ENCODE assay signal across 1 cellular context in the genomic region with DNA sequence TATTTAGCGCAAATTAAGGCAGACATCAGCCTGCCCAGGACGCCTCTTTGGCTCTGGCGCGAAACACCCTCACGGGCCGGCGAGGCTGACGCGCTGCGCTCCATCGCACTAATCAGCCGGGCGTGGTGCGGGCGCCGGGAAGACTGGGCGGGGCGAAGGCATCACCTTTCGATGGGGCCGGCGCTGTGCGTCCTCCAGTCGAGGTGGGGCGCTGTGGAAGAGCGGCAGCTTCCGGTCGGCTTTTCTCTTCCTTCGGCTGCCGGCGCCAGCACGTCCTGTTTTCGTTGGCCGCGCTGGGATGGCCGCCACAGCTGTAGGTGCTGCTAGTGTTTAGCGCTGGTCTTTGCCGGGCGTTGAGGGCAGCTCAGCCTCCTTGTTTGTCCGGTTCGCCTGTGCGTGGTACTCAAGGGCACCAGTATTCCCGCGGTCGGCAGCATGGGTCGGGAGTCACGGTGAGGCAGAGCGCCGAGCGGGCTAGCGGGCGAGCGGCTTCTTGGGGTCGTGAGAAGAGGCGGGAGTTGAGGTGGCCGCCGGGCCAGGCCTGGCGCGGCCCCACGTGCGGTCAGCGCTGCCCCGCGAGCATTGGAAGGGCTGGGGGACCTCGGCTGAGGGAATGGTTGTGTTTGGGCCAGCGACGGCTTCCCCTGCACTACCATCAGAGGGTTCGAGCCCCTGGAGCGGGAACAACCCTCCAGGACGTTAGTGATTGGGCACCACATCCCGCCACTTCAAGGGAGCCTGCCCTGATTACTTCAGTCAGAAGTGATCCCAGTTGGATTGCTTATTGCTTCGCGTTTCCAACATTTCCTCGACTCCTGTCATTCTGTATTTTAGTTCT.
A peak's percentile ranks its signal among the peaks of the same experiment; 100 is the strongest.
TF ChIP-seq lines count a peak whose summit lies in the region.

A gene with protein sequence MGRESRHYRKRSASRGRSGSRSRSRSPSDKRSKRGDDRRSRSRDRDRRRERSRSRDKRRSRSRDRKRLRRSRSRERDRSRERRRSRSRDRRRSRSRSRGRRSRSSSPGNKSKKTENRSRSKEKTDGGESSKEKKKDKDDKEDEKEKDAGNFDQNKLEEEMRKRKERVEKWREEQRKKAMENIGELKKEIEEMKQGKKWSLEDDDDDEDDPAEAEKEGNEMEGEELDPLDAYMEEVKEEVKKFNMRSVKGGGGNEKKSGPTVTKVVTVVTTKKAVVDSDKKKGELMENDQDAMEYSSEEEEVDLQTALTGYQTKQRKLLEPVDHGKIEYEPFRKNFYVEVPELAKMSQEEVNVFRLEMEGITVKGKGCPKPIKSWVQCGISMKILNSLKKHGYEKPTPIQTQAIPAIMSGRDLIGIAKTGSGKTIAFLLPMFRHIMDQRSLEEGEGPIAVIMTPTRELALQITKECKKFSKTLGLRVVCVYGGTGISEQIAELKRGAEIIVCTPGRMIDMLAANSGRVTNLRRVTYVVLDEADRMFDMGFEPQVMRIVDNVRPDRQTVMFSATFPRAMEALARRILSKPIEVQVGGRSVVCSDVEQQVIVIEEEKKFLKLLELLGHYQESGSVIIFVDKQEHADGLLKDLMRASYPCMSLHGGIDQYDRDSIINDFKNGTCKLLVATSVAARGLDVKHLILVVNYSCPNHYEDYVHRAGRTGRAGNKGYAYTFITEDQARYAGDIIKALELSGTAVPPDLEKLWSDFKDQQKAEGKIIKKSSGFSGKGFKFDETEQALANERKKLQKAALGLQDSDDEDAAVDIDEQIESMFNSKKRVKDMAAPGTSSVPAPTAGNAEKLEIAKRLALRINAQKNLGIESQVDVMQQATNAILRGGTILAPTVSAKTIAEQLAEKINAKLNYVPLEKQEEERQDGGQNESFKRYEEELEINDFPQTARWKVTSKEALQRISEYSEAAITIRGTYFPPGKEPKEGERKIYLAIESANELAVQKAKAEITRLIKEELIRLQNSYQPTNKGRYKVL (plus strand): TSS at position 276 of the 838 bp plus-strand sequence. CDS start 160 bp downstream, at position 436.

TF ChIP-seq in GM23338, 12 proteins besides CTCF, POLR2A, EP300 and RAD21:
- TF ChIP-seq ZNF331 (CRISPR knock-in tag; IDR thresholded peaks at IDR 0.05; ENCODE audit: low read depth) (no peak), JUNB (IDR thresholded peaks at IDR 0.05; ENCODE audit: unreplicated experiment) (no peak), NANOG (IDR thresholded peaks at IDR 0.05; ENCODE audit: borderline replicate concordance) (no peak), POLR2AphosphoS5 (IDR thresholded peaks at IDR 0.05; ENCODE audit: low read depth) (peak; percentile 98), ZNF114 (CRISPR knock-in tag; IDR thresholded peaks at IDR 0.05) (no peak), CREB1 (CRISPR knock-in tag; IDR thresholded peaks at IDR 0.05; ENCODE audit: low read depth) (peak; percentile 66), STAT1 (IDR thresholded peaks at IDR 0.05; ENCODE audit: unreplicated experiment) (no peak), EZH2 (IDR thresholded peaks at IDR 0.05; ENCODE audit: low read depth, unreplicated experiment) (no peak), EZH2phosphoT487 (IDR thresholded peaks at IDR 0.05; ENCODE audit: unreplicated experiment) (no peak)
- TF ChIP-seq, protein P1, sequence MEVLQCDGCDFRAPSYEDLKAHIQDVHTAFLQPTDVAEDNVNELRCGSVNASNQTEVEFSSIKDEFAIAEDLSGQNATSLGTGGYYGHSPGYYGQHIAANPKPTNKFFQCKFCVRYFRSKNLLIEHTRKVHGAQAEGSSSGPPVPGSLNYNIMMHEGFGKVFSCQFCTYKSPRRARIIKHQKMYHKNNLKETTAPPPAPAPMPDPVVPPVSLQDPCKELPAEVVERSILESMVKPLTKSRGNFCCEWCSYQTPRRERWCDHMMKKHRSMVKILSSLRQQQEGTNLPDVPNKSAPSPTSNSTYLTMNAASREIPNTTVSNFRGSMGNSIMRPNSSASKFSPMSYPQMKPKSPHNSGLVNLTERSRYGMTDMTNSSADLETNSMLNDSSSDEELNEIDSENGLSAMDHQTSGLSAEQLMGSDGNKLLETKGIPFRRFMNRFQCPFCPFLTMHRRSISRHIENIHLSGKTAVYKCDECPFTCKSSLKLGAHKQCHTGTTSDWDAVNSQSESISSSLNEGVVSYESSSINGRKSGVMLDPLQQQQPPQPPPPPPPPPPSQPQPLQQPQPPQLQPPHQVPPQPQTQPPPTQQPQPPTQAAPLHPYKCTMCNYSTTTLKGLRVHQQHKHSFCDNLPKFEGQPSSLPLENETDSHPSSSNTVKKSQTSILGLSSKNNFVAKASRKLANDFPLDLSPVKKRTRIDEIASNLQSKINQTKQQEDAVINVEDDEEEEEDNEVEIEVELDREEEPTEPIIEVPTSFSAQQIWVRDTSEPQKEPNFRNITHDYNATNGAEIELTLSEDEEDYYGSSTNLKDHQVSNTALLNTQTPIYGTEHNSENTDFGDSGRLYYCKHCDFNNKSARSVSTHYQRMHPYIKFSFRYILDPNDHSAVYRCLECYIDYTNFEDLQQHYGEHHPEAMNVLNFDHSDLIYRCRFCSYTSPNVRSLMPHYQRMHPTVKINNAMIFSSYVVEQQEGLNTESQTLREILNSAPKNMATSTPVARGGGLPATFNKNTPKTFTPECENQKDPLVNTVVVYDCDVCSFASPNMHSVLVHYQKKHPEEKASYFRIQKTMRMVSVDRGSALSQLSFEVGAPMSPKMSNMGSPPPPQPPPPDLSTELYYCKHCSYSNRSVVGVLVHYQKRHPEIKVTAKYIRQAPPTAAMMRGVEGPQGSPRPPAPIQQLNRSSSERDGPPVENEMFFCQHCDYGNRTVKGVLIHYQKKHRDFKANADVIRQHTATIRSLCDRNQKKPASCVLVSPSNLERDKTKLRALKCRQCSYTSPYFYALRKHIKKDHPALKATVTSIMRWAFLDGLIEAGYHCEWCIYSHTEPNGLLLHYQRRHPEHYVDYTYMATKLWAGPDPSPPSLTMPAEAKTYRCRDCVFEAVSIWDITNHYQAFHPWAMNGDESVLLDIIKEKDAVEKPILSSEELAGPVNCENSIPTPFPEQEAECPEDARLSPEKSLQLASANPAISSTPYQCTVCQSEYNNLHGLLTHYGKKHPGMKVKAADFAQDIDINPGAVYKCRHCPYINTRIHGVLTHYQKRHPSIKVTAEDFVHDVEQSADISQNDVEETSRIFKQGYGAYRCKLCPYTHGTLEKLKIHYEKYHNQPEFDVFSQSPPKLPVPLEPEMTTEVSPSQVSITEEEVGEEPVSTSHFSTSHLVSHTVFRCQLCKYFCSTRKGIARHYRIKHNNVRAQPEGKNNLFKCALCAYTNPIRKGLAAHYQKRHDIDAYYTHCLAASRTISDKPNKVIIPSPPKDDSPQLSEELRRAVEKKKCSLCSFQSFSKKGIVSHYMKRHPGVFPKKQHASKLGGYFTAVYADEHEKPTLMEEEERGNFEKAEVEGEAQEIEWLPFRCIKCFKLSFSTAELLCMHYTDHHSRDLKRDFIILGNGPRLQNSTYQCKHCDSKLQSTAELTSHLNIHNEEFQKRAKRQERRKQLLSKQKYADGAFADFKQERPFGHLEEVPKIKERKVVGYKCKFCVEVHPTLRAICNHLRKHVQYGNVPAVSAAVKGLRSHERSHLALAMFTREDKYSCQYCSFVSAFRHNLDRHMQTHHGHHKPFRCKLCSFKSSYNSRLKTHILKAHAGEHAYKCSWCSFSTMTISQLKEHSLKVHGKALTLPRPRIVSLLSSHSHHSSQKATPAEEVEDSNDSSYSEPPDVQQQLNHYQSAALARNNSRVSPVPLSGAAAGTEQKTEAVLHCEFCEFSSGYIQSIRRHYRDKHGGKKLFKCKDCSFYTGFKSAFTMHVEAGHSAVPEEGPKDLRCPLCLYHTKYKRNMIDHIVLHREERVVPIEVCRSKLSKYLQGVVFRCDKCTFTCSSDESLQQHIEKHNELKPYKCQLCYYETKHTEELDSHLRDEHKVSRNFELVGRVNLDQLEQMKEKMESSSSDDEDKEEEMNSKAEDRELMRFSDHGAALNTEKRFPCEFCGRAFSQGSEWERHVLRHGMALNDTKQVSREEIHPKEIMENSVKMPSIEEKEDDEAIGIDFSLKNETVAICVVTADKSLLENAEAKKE (CRISPR knock-in tag; IDR thresholded peaks at IDR 0.05) = no peak
- TF ChIP-seq, protein P2, sequence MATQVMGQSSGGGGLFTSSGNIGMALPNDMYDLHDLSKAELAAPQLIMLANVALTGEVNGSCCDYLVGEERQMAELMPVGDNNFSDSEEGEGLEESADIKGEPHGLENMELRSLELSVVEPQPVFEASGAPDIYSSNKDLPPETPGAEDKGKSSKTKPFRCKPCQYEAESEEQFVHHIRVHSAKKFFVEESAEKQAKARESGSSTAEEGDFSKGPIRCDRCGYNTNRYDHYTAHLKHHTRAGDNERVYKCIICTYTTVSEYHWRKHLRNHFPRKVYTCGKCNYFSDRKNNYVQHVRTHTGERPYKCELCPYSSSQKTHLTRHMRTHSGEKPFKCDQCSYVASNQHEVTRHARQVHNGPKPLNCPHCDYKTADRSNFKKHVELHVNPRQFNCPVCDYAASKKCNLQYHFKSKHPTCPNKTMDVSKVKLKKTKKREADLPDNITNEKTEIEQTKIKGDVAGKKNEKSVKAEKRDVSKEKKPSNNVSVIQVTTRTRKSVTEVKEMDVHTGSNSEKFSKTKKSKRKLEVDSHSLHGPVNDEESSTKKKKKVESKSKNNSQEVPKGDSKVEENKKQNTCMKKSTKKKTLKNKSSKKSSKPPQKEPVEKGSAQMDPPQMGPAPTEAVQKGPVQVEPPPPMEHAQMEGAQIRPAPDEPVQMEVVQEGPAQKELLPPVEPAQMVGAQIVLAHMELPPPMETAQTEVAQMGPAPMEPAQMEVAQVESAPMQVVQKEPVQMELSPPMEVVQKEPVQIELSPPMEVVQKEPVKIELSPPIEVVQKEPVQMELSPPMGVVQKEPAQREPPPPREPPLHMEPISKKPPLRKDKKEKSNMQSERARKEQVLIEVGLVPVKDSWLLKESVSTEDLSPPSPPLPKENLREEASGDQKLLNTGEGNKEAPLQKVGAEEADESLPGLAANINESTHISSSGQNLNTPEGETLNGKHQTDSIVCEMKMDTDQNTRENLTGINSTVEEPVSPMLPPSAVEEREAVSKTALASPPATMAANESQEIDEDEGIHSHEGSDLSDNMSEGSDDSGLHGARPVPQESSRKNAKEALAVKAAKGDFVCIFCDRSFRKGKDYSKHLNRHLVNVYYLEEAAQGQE (IDR thresholded peaks at IDR 0.05; ENCODE audit: unreplicated experiment) = no peak
- TF ChIP-seq, protein P3, sequence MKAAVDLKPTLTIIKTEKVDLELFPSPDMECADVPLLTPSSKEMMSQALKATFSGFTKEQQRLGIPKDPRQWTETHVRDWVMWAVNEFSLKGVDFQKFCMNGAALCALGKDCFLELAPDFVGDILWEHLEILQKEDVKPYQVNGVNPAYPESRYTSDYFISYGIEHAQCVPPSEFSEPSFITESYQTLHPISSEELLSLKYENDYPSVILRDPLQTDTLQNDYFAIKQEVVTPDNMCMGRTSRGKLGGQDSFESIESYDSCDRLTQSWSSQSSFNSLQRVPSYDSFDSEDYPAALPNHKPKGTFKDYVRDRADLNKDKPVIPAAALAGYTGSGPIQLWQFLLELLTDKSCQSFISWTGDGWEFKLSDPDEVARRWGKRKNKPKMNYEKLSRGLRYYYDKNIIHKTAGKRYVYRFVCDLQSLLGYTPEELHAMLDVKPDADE (IDR thresholded peaks at IDR 0.05) = peak; percentile 90
